In the genomic region with DNA sequence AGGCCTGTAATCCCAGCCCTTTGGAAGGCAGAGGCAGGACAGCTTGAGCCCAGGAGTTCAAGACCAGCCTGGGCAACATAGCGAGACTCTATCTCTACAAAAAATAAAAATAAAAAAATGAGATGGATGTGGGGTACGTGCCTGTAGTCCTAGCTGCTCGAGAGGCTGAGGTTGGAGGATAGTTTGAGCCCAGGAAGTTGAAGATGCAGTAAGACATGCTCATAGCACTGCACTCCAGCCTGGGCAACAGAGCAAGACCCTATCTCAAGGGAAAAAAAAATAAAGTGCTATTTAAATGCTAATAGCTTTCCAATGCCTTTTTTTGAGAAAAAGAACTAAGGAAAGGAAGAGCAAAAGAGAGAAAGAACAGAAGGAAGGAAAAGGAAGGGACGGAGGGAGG, we compare ENCODE assay signal across 15 cellular contexts.
DNase-seq lines count a peak whose midpoint lies in the region; ATAC-seq and TF ChIP-seq lines count a peak whose summit lies in the region.
"Had no signal": no experiment of that assay in that cellular context is flagged by ENCODE, and none has a peak within 500 bp of the region (broad histone marks: within the 10 kb centered on the region; RNA-seq: fewer than 3 reads in every experiment).

No MANE protein-coding gene starts in this region.

- BruUV-seq in Caco-2 (replicated peaks; lab: Mats Ljungman, UMichigan) (no TSS peak), Calu3 (replicated peaks; lab: Mats Ljungman, UMichigan) (no TSS peak)

- H3K27me3 ChIP-seq in Caco-2 (replicated peaks; ENCODE audit: control insufficient read depth, insufficient read depth, low read length) (no peaks in the 10 kb centered on the region), vagina (no peaks in the 10 kb centered on the region)

- CTCF ChIA-PET in Caco-2 (lab: Charles Lee): no interaction called here
- CTCF ChIA-PET in Calu3 (lab: Charles Lee): no interaction called here

- no peaks in the 10 kb centered on the region for H3K27me3 Mint-ChIP-seq in Caco-2 (ENCODE audit: insufficient read depth, unreplicated experiment)
- H3K27me3 Mint-ChIP-seq in Calu3 (ENCODE audit: unreplicated experiment): no peaks in the 10 kb centered on the region
- no peaks in the 10 kb centered on the region for H3K27me3 Mint-ChIP-seq in neural crest cell (ENCODE audit: low read depth)
- H3K27me3 Mint-ChIP-seq in T-helper 17 cell: no peaks in the 10 kb centered on the region

- no peaks in the 10 kb centered on the region for H3K36me3 ChIP-seq in Caco-2 (ENCODE audit: control insufficient read depth, insufficient read depth, low read length)
- H3K36me3 ChIP-seq in vagina: no peaks in the 10 kb centered on the region

- H3K4me1 Mint-ChIP-seq in Caco-2 (ENCODE audit: low read depth, unreplicated experiment): peaks cover 12% of the 10 kb centered on the region
- peaks cover 44% of the 10 kb centered on the region for H3K4me1 Mint-ChIP-seq in Calu3 (ENCODE audit: low read depth, unreplicated experiment)
- peaks cover 20% of the 10 kb centered on the region for H3K4me1 Mint-ChIP-seq in neural crest cell
- no peaks in the 10 kb centered on the region for H3K4me1 Mint-ChIP-seq in T-helper 17 cell
- H3K4me1 Mint-ChIP-seq: CD4-positive, alpha-beta memory T cell had no signal

- peak overlapping the region; percentile 1 for H3K27ac ChIP-seq in vagina

- intact Hi-C loops in Caco-2 (cut with micrococcal nuclease; ENCODE audit: unreplicated experiment) (no loop called here), Calu3 (cut with micrococcal nuclease; ENCODE audit: unreplicated experiment) (no loop called here), vagina (cut with DNase I) (no loop called here)

- H3K9me3 Mint-ChIP-seq in Caco-2 (ENCODE audit: unreplicated experiment): no peaks in the 10 kb centered on the region
- H3K9me3 Mint-ChIP-seq in Calu3 (ENCODE audit: low read depth, unreplicated experiment): no peaks in the 10 kb centered on the region
- no peaks in the 10 kb centered on the region for H3K9me3 Mint-ChIP-seq in neural crest cell
- H3K9me3 Mint-ChIP-seq: GM23338, H9, HFFc6 had no signal

- peaks cover 4% of the 10 kb centered on the region for H3K36me3 Mint-ChIP-seq in Caco-2 (ENCODE audit: insufficient read depth, unreplicated experiment)
- H3K36me3 Mint-ChIP-seq in Calu3 (ENCODE audit: insufficient read depth, unreplicated experiment): peaks cover 16% of the 10 kb centered on the region
- no peaks in the 10 kb centered on the region for H3K36me3 Mint-ChIP-seq in neural crest cell (ENCODE audit: low read depth)
- no peaks in the 10 kb centered on the region for H3K36me3 Mint-ChIP-seq in T-helper 17 cell (ENCODE audit: low read depth)
- H3K36me3 Mint-ChIP-seq: CD4-positive, alpha-beta memory T cell had no signal

- H3K27ac Mint-ChIP-seq in Caco-2 (ENCODE audit: unreplicated experiment) (peak overlapping the region; percentile 48), Calu3 (ENCODE audit: unreplicated experiment) (peak overlapping the region; percentile 60), neural crest cell (ENCODE audit: unreplicated experiment) (peak overlapping the region; percentile 68), T-helper 17 cell (no peak overlapping the region)
- H3K27ac Mint-ChIP-seq: CD4-positive, alpha-beta memory T cell; GM23338; H9 had no signal

- POLR2A ChIA-PET in Caco-2 (lab: Charles Lee): no interaction called here

- no peak for TF ChIP-seq POLR2A in vagina (IDR thresholded peaks at IDR 0.05)

- ATAC-seq in T-helper 17 cell: no peak
- ATAC-seq: GM23338, HCT116 had no signal

- TF ChIP-seq CTCF in Caco-2 (IDR thresholded peaks at IDR 0.05; ENCODE audit: insufficient read depth in 1 of 2, low read depth in 1 of 2, low read length in 1 of 2, severe bottlenecking in 1 of 2, unreplicated experiment in 1 of 2) (no peak), Calu3 (IDR thresholded peaks at IDR 0.05; ENCODE audit: unreplicated experiment) (no peak), neural crest cell (conservative IDR thresholded peaks at IDR 0.05) (no peak), vagina (IDR thresholded peaks at IDR 0.05) (no peak)

- no peak for DNase-seq in Caco-2
- no peak for DNase-seq in Calu3
- DNase-seq in neural crest cell (ENCODE audit: low read depth, low spot score): no peak
- DNase-seq in vagina (ENCODE audit: extremely low spot score in 2 of 2): no peak
- DNase-seq in T-helper 17 cell: no peak
- DNase-seq in COR-L47 (lab: John Stamatoyannopoulos, UW): no peak
- DNase-seq: C1 segment of cervical spinal cord; CD4-positive, alpha-beta memory T cell; DMS53; DMS79 treated with DMSO at 0.1 percent for 48 hours; GF-D8; H9; HFFc6 had no signal

- H3K4me3 Mint-ChIP-seq in Caco-2 (ENCODE audit: unreplicated experiment): no peak overlapping the region
- H3K4me3 Mint-ChIP-seq in Calu3 (ENCODE audit: low read depth, unreplicated experiment): no peak overlapping the region
- no peak overlapping the region for H3K4me3 Mint-ChIP-seq in neural crest cell
- no peak overlapping the region for H3K4me3 Mint-ChIP-seq in T-helper 17 cell
- H3K4me3 Mint-ChIP-seq: CD4-positive, alpha-beta memory T cell; GM23338; H9; HFFc6 had no signal

- H3K9me3 ChIP-seq in Caco-2 (no peaks in the 10 kb centered on the region), vagina (no peaks in the 10 kb centered on the region), T-helper 17 cell (ENCODE audit: control insufficient read depth, low read length, poor library complexity, severe bottlenecking) (no peaks in the 10 kb centered on the region)

- H3K4me3 ChIP-seq in Caco-2 (ENCODE audit: low read depth, low read length) (no peak overlapping the region), vagina (no peak overlapping the region)
- H3K4me3 ChIP-seq: GM23338 had no signal

- H3K4me1 ChIP-seq in Caco-2 (peaks cover 10% of the 10 kb centered on the region), vagina (peaks cover 9% of the 10 kb centered on the region)
